ENCODE assay signal across 22 cellular contexts in the genomic region with DNA sequence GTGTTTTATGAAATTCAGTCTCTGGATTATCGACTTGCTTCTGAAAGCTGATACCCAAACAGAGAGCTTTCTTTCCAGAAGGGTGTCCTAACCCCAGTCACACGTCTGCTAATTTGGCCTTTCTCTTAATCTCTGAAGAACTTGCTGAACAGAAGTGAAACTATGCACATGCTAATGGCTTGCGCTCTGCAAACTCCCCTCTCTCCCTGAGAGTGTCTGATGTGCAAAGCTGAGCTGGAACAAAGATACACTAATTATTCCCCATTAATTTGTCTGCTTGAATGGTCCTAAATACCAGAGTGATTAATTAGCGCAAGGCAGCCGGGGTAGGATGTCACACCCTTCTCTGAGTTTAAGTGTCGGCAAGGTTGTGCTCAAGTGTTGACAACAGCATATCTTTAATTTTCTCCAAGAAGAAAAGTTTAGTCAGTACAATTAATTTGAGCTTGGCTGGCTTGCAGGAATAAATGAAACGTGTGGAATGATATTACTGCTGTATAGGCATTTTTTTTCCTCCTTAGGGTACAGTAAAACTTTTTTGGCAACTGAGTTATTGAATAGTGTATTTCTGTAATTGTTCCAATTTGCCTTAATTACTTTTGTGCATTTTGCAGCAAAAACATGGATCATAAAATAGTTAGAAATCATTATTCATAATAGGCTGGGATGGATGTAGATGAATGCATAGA.
DNase-seq lines count a peak whose midpoint lies in the region; ATAC-seq, FAIRE-seq and TF ChIP-seq lines count a peak whose summit lies in the region.
"Had no signal": no experiment of that assay in that cellular context is flagged by ENCODE, and none has a peak within 500 bp of the region (broad histone marks: within the 10 kb centered on the region; RNA-seq: fewer than 3 reads in every experiment).

No MANE protein-coding gene starts in this region.

- DNase-seq in NCI-H1417 (lab: John Stamatoyannopoulos, UW) = peak in 2 of 3 experiments; percentile 21 to 58
- no peak for DNase-seq in NCI-H1417 treated with DMSO at 0.1 percent for 48 hours (lab: John Stamatoyannopoulos, UW)
- no peak for DNase-seq in PC-3
- DNase-seq in iPS-NIHi11 (ENCODE audit: low spot score) = peak; percentile 10
- no peak for DNase-seq in suprapubic skin (ENCODE audit: low spot score in 2 of 2)
- no peak for DNase-seq in pancreas
- no peak for DNase-seq in mucosa of gallbladder (ENCODE audit: low spot score)
- no peak for DNase-seq in NCI-H510A treated with DMSO at 0.1 percent for 48 hours (lab: John Stamatoyannopoulos, UW)
- DNase-seq: activated CD4-positive, alpha-beta memory T cell treated with anti-CD3 and anti-CD28 coated beads, Interleukin-2, amount 10 ng/mL, durations not matched to agents 7 days and 5 days; activated CD4-positive, CD25-positive, alpha-beta regulatory T cell treated with anti-CD3 and anti-CD28 coated beads, Interleukin-2, amount 50 U/mL, for 72 hours; CD8-positive, alpha-beta memory T cell; cortex of kidney; DMS153; effector memory CD8-positive, alpha-beta T cell; mammary epithelial cell; NCI-H1694 treated with DMSO at 0.1 percent for 48 hours; NCI-H2171 treated with DMSO at 0.1 percent for 48 hours; stimulated activated CD4-positive, alpha-beta T cell treated with anti-CD3 and anti-CD28 coated beads, Interleukin-1b, Interleukin-23, amount 100 ng/mL, for 48 hours; stimulated activated CD8-positive, alpha-beta memory T cell treated with anti-CD3 and anti-CD28 coated beads, Interleukin-4, amount 100 ng/mL, for 48 hours; stomach had no signal

- no peaks in the 10 kb centered on the region for H3K36me3 ChIP-seq in PC-3 (ENCODE audit: low read depth, low read length)
- no peaks in the 10 kb centered on the region for H3K36me3 ChIP-seq in suprapubic skin
- H3K36me3 ChIP-seq in pancreas = no peaks in the 10 kb centered on the region
- H3K36me3 ChIP-seq: stomach, tibial nerve had no signal

- CTCF ChIA-PET in PC-3 (lab: Charles Lee) = no interaction called here

- H3K4me3 ChIP-seq in PC-3 (ENCODE audit: low read length) = no peak overlapping the region
- H3K4me3 ChIP-seq in suprapubic skin = peak overlapping the region; percentile 16
- no peak overlapping the region for H3K4me3 ChIP-seq in pancreas
- H3K4me3 ChIP-seq: smooth muscle cell, stomach, tibial nerve had no signal

- no peaks in the 10 kb centered on the region for H3K79me2 ChIP-seq in PC-3 (ENCODE audit: low read length)

- H3K27me3 ChIP-seq in PC-3 (ENCODE audit: low read length) (no peaks in the 10 kb centered on the region), suprapubic skin (no peaks in the 10 kb centered on the region), pancreas (peaks cover 0 to 7% (median 0%) of the 10 kb centered on the region in 4 donors)
- H3K27me3 ChIP-seq: stomach, tibial nerve had no signal

- ATAC-seq in PC-3 (no peak), pancreas (no peak)
- ATAC-seq: effector memory CD8-positive, alpha-beta T cell had no signal

- WGBS in suprapubic skin = 27% methylated on average over 7 of the region's 7 CpGs
- 24 to 29% methylated on average over 7 of the region's 7 CpGs for WGBS in pancreas, 2 donors

- H3K27ac ChIP-seq in PC-3 (ENCODE audit: low read length) = no peak overlapping the region
- no peak overlapping the region for H3K27ac ChIP-seq in suprapubic skin
- H3K27ac ChIP-seq in pancreas = no peak overlapping the region
- H3K27ac ChIP-seq: stomach, tibial nerve had no signal

- H3F3A ChIP-seq in PC-3 (ENCODE audit: low read length, unreplicated experiment) = no peaks in the 10 kb centered on the region

- no peak overlapping the region for H3K9ac ChIP-seq in PC-3 (ENCODE audit: low read length)

- POLR2A ChIA-PET in PC-3 (lab: Charles Lee; ENCODE audit: unreplicated experiment) = no interaction called here

- peak overlapping the region; percentile 23; the same call in 1 of the 2 replicates for H3K4me2 ChIP-seq in PC-3 (ENCODE audit: low read length)
- H3K4me2 ChIP-seq: smooth muscle cell had no signal

- no peaks in the 10 kb centered on the region for H3K9me2 ChIP-seq in PC-3 (replicated peaks; ENCODE audit: low read length)

- FAIRE-seq in pancreas (lab: Jason Lieb, UNC) = no peak

- BruUV-seq in PC-3 (replicated peaks; lab: Mats Ljungman, UMichigan) = no TSS peak

- no peak for TF ChIP-seq EP300 in suprapubic skin (IDR thresholded peaks at IDR 0.05)

- 0 out of 2 replicates have a peak overlapping the region, but pooled peaks have one; percentile 38 for H2AFZ ChIP-seq in PC-3 (ENCODE audit: low read length)

- H3K9me3 ChIP-seq in PC-3 (ENCODE audit: low read length) = no peaks in the 10 kb centered on the region
- no peaks in the 10 kb centered on the region for H3K9me3 ChIP-seq in suprapubic skin
- H3K9me3 ChIP-seq in pancreas = no peaks in the 10 kb centered on the region
- H3K9me3 ChIP-seq: stomach, tibial nerve had no signal

- no peaks in the 10 kb centered on the region for H4K20me1 ChIP-seq in PC-3 (ENCODE audit: low read length)

- intact Hi-C loops in PC-3 (cut with micrococcal nuclease) (no loop called here), pancreas (cut with DNase I) (no loop called here)

- TF ChIP-seq POLR2A in suprapubic skin (IDR thresholded peaks at IDR 0.05) = no peak

- H3K4me1 ChIP-seq in PC-3 (ENCODE audit: insufficient read depth, low read length) = peaks cover 2% of the 10 kb centered on the region
- H3K4me1 ChIP-seq in suprapubic skin = no peaks in the 10 kb centered on the region
- no peaks in the 10 kb centered on the region for H3K4me1 ChIP-seq in pancreas
- H3K4me1 ChIP-seq: stomach had no signal

- TF ChIP-seq CTCF in PC-3 (conservative IDR thresholded peaks at IDR 0.05; ENCODE audit: low read depth, low read length) = no peak
- TF ChIP-seq CTCF in suprapubic skin (IDR thresholded peaks at IDR 0.05) = no peak
- TF ChIP-seq CTCF in pancreas (IDR thresholded peaks at IDR 0.05) = no peak

Comparison
In these comparisons a context has a peak if more than half of its experiments do, and no peak if none do; other contexts are left out.
1. DNase-seq: peak in NCI-H1417 (2 of 3) and iPS-NIHi11 (single experiment); none in NCI-H1417 treated with DMSO at 0.1 percent for 48 hours (single experiment), PC-3 (single experiment), suprapubic skin (0 of 2), pancreas (0 of 6), mucosa of gallbladder (single experiment) and NCI-H510A treated with DMSO at 0.1 percent for 48 hours (single experiment).